ENCODE assay signal across 27 cellular contexts in genomic region chr13:79030513-79030912, GRCh38.
"Had no signal": no experiment of that assay in that cellular context is flagged by ENCODE, and none has a peak within 500 bp of the region (broad histone marks: within the 10 kb centered on the region; RNA-seq: fewer than 3 reads in every experiment).

No MANE protein-coding gene starts in this region.

- H3K4me1 ChIP-seq: esophagus muscularis mucosa, foreskin keratinocyte, gastrocnemius medialis, heart right ventricle had no signal

- ATAC-seq: activated T-cell treated with anti-CD3 and anti-CD28 coated beads, Interleukin-2, amount 50 U/mL, for 72 hours; effector memory CD8-positive, alpha-beta T cell; foreskin keratinocyte; gastrocnemius medialis; heart right ventricle; WTC11 had no signal

- H2AFZ ChIP-seq: hepatocyte had no signal

- H3K9me3 ChIP-seq: esophagus muscularis mucosa, gastrocnemius medialis, heart right ventricle had no signal

- H3K4me2 ChIP-seq: hepatocyte had no signal

- H3K36me3 ChIP-seq: brain microvascular endothelial cell, esophagus muscularis mucosa, gastrocnemius medialis, heart right ventricle had no signal

- H3K27me3 ChIP-seq: brain microvascular endothelial cell, esophagus muscularis mucosa, foreskin keratinocyte, gastrocnemius medialis, hepatocyte had no signal

- DNase-seq: activated CD4-positive, alpha-beta memory T cell treated with anti-CD3 and anti-CD28 coated beads, Interleukin-2, amount 10 ng/mL, durations not matched to agents 7 days and 5 days; activated CD4-positive, alpha-beta T cell treated with anti-CD3 and anti-CD28 coated beads for 1 hour; activated CD4-positive, alpha-beta T cell treated with anti-CD3 and anti-CD28 coated beads for 4 hours; activated CD4-positive, alpha-beta T cell treated with anti-CD3 and anti-CD28 coated beads, Interleukin-2, amount 10 ng/mL, durations not matched to agents 7 days and 5 days; activated CD4-positive, alpha-beta T cell treated with anti-CD3 and anti-CD28 coated beads, Interleukin-2, amount 50 U/mL, for 4 hours; activated CD8-positive, alpha-beta memory T cell treated with anti-CD3 and anti-CD28 coated beads, Interleukin-2, amount 50 U/mL, for 48 hours; activated gamma-delta T cell treated with Interleukin-2 at 50 U/mL for 16 hours; activated naive CD4-positive, alpha-beta T cell treated with anti-CD3 and anti-CD28 coated beads, Interleukin-2, amount 50 U/mL, for 16 hours; activated naive CD4-positive, alpha-beta T cell treated with Interleukin-2 at 50 U/mL for 16 hours; activated T-cell treated with anti-CD3 and anti-CD28 coated beads for 4 hours; activated T-cell treated with anti-CD3 and anti-CD28 coated beads, Interleukin-2, amount 50 U/mL, for 24 hours; activated T-cell treated with anti-CD3 and anti-CD28 coated beads, Interleukin-2, amount 50 U/mL, for 72 hours; amniotic stem cell; anterior cingulate cortex; brain microvascular endothelial cell; cortex of kidney; dermis blood vessel endothelial cell; effector CD4-positive, alpha-beta T cell; effector memory CD8-positive, alpha-beta T cell; erythroblast; foreskin keratinocyte; gastrocnemius medialis; heart right ventricle; T-helper 2 cell had no signal

- H3K27ac ChIP-seq: brain microvascular endothelial cell, esophagus muscularis mucosa, foreskin keratinocyte, gastrocnemius medialis, heart right ventricle, hepatocyte had no signal

- H3K79me2 ChIP-seq: hepatocyte had no signal

- H3K4me3 ChIP-seq: esophagus muscularis mucosa, gastrocnemius medialis, heart right ventricle, hepatocyte had no signal
